Comparison of ENCODE assay signal across 31 cellular contexts in genomic region chr6:137902721-137903120, GRCh38.
"Had no signal": no experiment of that assay in that cellular context is flagged by ENCODE, and none has a peak within 500 bp of the region (broad histone marks: within the 10 kb centered on the region; RNA-seq: fewer than 3 reads in every experiment).

No MANE protein-coding gene starts in this region.

- H3K4me1 ChIP-seq: ascending aorta, gastroesophageal sphincter, left ventricle myocardium inferior, suprapubic skin, upper lobe of right lung had no signal

- H3K36me3 ChIP-seq: ascending aorta, cardiac muscle cell, gastroesophageal sphincter, left ventricle myocardium inferior, neutrophil, suprapubic skin, tibial artery, upper lobe of right lung had no signal

- H3K4me3 Mint-ChIP-seq: activated CD8-positive, alpha-beta memory T cell treated with anti-CD3 and anti-CD28 coated beads, Interleukin-2, amount 10 ng/mL, durations not matched to agents 7 days and 5 days; activated naive CD4-positive, alpha-beta T cell treated with anti-CD3 and anti-CD28 coated beads, Interleukin-2, amount 10 ng/mL, durations not matched to agents 7 days and 5 days; brain; effector memory CD8-positive, alpha-beta T cell; nephron progenitor cell; T-helper 2 cell treated with Interferon-gamma antibody and Interleukin-4, amounts not matched to agents 5 μg/mL and 100 μg/mL, for 36 hours had no signal

- H2AFZ ChIP-seq: hepatocyte had no signal

- ATAC-seq: activated CD8-positive, alpha-beta memory T cell treated with anti-CD3 and anti-CD28 coated beads, Interleukin-2, amount 10 ng/mL, durations not matched to agents 7 days and 5 days; effector memory CD8-positive, alpha-beta T cell; gastroesophageal sphincter; mucosa of descending colon; sciatic nerve; stimulated activated effector memory CD8-positive, alpha-beta T cell treated with anti-CD3 and anti-CD28 coated beads, Interleukin-12 subunit alpha, Interleukin-12 subunit beta, amount 100 ng/mL, for 72 hours; upper lobe of right lung had no signal

- H3K4me2 ChIP-seq: hepatocyte had no signal

- H3K27me3 ChIP-seq: ascending aorta, cardiac muscle cell, gastroesophageal sphincter, hepatocyte, neutrophil, suprapubic skin, tibial artery, upper lobe of right lung had no signal

- H3K9me3 ChIP-seq: ascending aorta, gastroesophageal sphincter, left ventricle myocardium inferior, mucosa of descending colon, neutrophil, suprapubic skin, tibial artery, upper lobe of right lung had no signal

- H3K9me3 Mint-ChIP-seq: activated naive CD4-positive, alpha-beta T cell treated with anti-CD3 and anti-CD28 coated beads, Interleukin-2, amount 10 ng/mL, durations not matched to agents 7 days and 5 days; brain; effector memory CD8-positive, alpha-beta T cell; stimulated activated effector memory CD8-positive, alpha-beta T cell treated with anti-CD3 and anti-CD28 coated beads, Interleukin-12 subunit alpha, Interleukin-12 subunit beta, amount 100 ng/mL, for 72 hours; T-helper 2 cell treated with Interferon-gamma antibody and Interleukin-4, amounts not matched to agents 5 μg/mL and 100 μg/mL, for 36 hours had no signal

- H3K27me3 Mint-ChIP-seq: activated CD8-positive, alpha-beta memory T cell treated with anti-CD3 and anti-CD28 coated beads, Interleukin-2, amount 10 ng/mL, durations not matched to agents 7 days and 5 days; activated naive CD4-positive, alpha-beta T cell treated with anti-CD3 and anti-CD28 coated beads, Interleukin-2, amount 10 ng/mL, durations not matched to agents 7 days and 5 days had no signal

- H3K4me1 Mint-ChIP-seq: brain had no signal

- H3K4me3 ChIP-seq: ascending aorta, cardiac muscle cell, coronary artery, dorsolateral prefrontal cortex, gastroesophageal sphincter, hepatocyte, left ventricle myocardium inferior, lung, mucosa of descending colon, skin epidermis, suprapubic skin, tibial artery, upper lobe of right lung had no signal

- H3K27ac ChIP-seq: ascending aorta, cardiac muscle cell, coronary artery, dorsolateral prefrontal cortex, gastroesophageal sphincter, hepatocyte, left ventricle myocardium inferior, neutrophil, skin epidermis, suprapubic skin, tibial artery, upper lobe of right lung had no signal

- DNase-seq: activated CD4-positive, alpha-beta T cell treated with anti-CD3 and anti-CD28 coated beads for 4 hours; activated CD4-positive, alpha-beta T cell treated with anti-CD3 and anti-CD28 coated beads, Interleukin-2, amount 50 U/mL, for 48 hours; activated CD4-positive, CD25-positive, alpha-beta regulatory T cell; activated CD8-positive, alpha-beta memory T cell treated with anti-CD3 and anti-CD28 coated beads, Interleukin-2, amount 10 ng/mL, durations not matched to agents 7 days and 5 days; activated naive CD4-positive, alpha-beta T cell treated with anti-CD3 and anti-CD28 coated beads, Interleukin-2, amount 10 ng/mL, durations not matched to agents 7 days and 5 days; cerebellar nuclear complex; dorsolateral prefrontal cortex; effector memory CD8-positive, alpha-beta T cell; islet precursor cell; left ventricle myocardium inferior; mesendoderm; mucosa of descending colon; nephron progenitor cell; stimulated activated CD4-positive, alpha-beta T cell treated with anti-CD3 and anti-CD28 coated beads, Interleukin-12 subunit alpha, Interleukin-12 subunit beta, amount 100 ng/mL, for 4 hours; stimulated activated CD4-positive, alpha-beta T cell treated with anti-CD3 and anti-CD28 coated beads, Interleukin-4, amount 100 ng/mL, for 24 hours; T-helper 1 cell; tibial artery; upper lobe of right lung had no signal

- H3K27ac Mint-ChIP-seq: activated CD8-positive, alpha-beta memory T cell treated with anti-CD3 and anti-CD28 coated beads, Interleukin-2, amount 10 ng/mL, durations not matched to agents 7 days and 5 days; activated naive CD4-positive, alpha-beta T cell treated with anti-CD3 and anti-CD28 coated beads, Interleukin-2, amount 10 ng/mL, durations not matched to agents 7 days and 5 days; brain; effector memory CD8-positive, alpha-beta T cell; nephron progenitor cell had no signal

- H3K36me3 Mint-ChIP-seq: activated naive CD4-positive, alpha-beta T cell treated with anti-CD3 and anti-CD28 coated beads, Interleukin-2, amount 10 ng/mL, durations not matched to agents 7 days and 5 days; brain had no signal

- H3K79me2 ChIP-seq: hepatocyte had no signal
